ENCODE assay signal across 21 cellular contexts in the genomic region with DNA sequence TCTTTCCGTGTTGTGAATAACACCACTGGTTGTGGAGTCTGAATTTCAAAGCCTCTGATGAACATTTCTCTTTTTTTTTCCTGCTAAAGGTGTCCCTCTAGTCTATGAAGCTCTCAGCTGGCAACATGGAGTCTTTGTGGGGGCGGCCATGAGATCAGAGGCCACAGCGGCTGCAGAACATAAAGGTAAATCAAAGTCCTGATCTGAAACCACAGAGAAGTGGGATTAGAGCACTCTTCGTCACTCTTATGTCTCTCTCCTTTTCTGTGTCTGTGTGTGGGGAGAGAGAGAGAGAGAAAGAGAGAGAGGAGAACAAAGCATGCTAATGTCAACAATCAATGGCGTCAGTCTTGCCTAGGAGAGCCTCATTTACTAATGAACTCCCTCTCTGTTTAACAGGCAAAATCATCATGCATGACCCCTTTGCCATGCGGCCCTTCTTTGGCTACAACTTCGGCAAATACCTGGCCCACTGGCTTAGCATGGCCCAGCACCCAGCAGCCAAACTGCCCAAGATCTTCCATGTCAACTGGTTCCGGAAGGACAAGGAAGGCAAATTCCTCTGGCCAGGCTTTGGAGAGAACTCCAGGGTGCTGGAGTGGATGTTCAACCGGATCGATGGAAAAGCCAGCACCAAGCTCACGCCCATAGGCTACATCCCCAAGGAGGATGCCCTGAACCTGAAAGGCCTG. TPM values are rescaled to one million over a fixed set of nuclear protein-coding genes. Genes with fewer than 3 reads are reported as not detected.
A peak's percentile ranks its signal among the peaks of the same experiment; 100 is the strongest.
DNase-seq lines count a peak whose midpoint lies in the region; ATAC-seq, FAIRE-seq and TF ChIP-seq lines count a peak whose summit lies in the region.
"Had no signal": no experiment of that assay in that cellular context is flagged by ENCODE, and none has a peak within 500 bp of the region (broad histone marks: within the 10 kb centered on the region; RNA-seq: fewer than 3 reads in every experiment).

No MANE protein-coding gene starts in this region.

- 0 out of 2 replicates have a peak overlapping the region, but pooled peaks have one; percentile 3 for H2AFZ ChIP-seq in H1 (ENCODE audit: low read length)

- WGBS in H1 (ENCODE audit: extremely low coverage in 1 of 2, insufficient coverage in 1 of 2, insufficient read length in 1 of 2, insufficient replicate concordance in 2 of 2, low coverage in 1 of 2, low lambda C conversion rate in 2 of 2, missing lambda C conversion rate in 1 of 2), 2 experiments = 88% methylated on average over 11 of the region's 11 CpGs; no CpG with 5 or more reads in 1 of the 2 experiments
- 55% methylated on average over 8 of the region's 11 CpGs for WGBS in right lobe of liver (ENCODE audit: insufficient coverage, low coverage, low lambda C conversion rate, missing lambda C conversion rate)
- 80 to 92% (median 90%) methylated on average over 11 of the region's 11 CpGs for WGBS in spleen, 5 donors

- CTCF ChIA-PET in H1 (lab: Charles Lee; ENCODE audit: partially characterized antibody) = interaction anchor here (0.9 to 4.0 kb wide), 4 partner anchors 10 to 66 kb away, joined by 3 to 22 read pairs (median 6); no protein-coding TSS in a partner anchor

- H2AK5ac ChIP-seq in H1 (ENCODE audit: low read depth, low read length) = no peak overlapping the region

- H4K91ac ChIP-seq in H1 (replicated peaks; ENCODE audit: insufficient read length, low read length) = no peak overlapping the region

- H3K4me3 ChIP-seq in Jurkat, Clone E6-1 (ENCODE audit: low read length) = no peak overlapping the region
- H3K4me3 ChIP-seq in H1 (ENCODE audit: extremely low read depth in 1 of 4, insufficient read depth in 2 of 4, low read depth in 3 of 4, low read length in 4 of 4) (no peak overlapping the region), right lobe of liver (peak overlapping the region in 2 of 3 donors; percentile 62 to 66), spleen (no peak overlapping the region)
- H3K4me3 ChIP-seq: BLaER1 treated with 17β-estradiol and CSF1 and Interleukin-3, amounts not matched to agents 10 nM and 100 nM; HAP-1 had no signal

- H3K4ac ChIP-seq in H1 (replicated peaks; ENCODE audit: insufficient read length, low read depth, low read length) = no peak overlapping the region

- H3K27me3 ChIP-seq in H1 (replicated peaks in 1 of 4; ENCODE audit: control insufficient read depth in 3 of 4, extremely low read depth in 1 of 4, insufficient read depth in 3 of 4, low read length in 3 of 4) = no peaks in the 10 kb centered on the region
- no peaks in the 10 kb centered on the region for H3K27me3 ChIP-seq in right lobe of liver
- peaks cover 0 to 35% (median 0%) of the 10 kb centered on the region in 7 donors for H3K27me3 ChIP-seq in spleen (replicated peaks in 1 of 7)
- H3K27me3 ChIP-seq: BLaER1 treated with 17β-estradiol and CSF1 and Interleukin-3, amounts not matched to agents 10 nM and 100 nM had no signal

- no peak overlapping the region for H3K4me2 ChIP-seq in H1 (ENCODE audit: insufficient read depth in 1 of 2, low read depth in 2 of 2, low read length in 2 of 2)
- H3K4me2 ChIP-seq: BLaER1 treated with 17β-estradiol and CSF1 and Interleukin-3, amounts not matched to agents 10 nM and 100 nM had no signal

- ATAC-seq in right lobe of liver (peak in 2 of 4 donors; percentile 0), left ventricle myocardium superior (no peak), HG02885 (IDR thresholded peaks at IDR 0.05; ENCODE audit: poor library complexity, unreplicated experiment) (no peak)

- H3K18ac ChIP-seq in H1 (ENCODE audit: extremely low read depth, low read length) = no peak overlapping the region

- H4K5ac ChIP-seq in H1 (ENCODE audit: insufficient read length, low read depth, low read length) = no peak overlapping the region

- H3K79me2 ChIP-seq in H1 (ENCODE audit: control insufficient read depth in 1 of 2, insufficient read depth in 2 of 2, low read length in 2 of 2) = no peaks in the 10 kb centered on the region

- FAIRE-seq in H1 (lab: Jason Lieb, UNC) = no peak
- FAIRE-seq: G401.6, GM12892, GM19239 had no signal

- no peak overlapping the region for H4K8ac ChIP-seq in H1 (ENCODE audit: extremely low read depth, insufficient read depth, low read length)

- no peak for TF ChIP-seq RAD21 in H1 (IDR thresholded peaks at IDR 0.05 in 1 of 2, conservative IDR thresholded peaks at IDR 0.05 in 1 of 2; ENCODE audit: low read depth in 2 of 2, low read length in 2 of 2)

- H3K9me3 ChIP-seq in H1 (ENCODE audit: insufficient read depth in 2 of 2, low read depth in 1 of 2, low read length in 1 of 2) (no peaks in the 10 kb centered on the region), right lobe of liver (no peaks in the 10 kb centered on the region), spleen (no peaks in the 10 kb centered on the region)
- H3K9me3 ChIP-seq: HAP-1 had no signal

- H3K23ac ChIP-seq in H1 (ENCODE audit: insufficient read length) = no peak overlapping the region

- H2BK12ac ChIP-seq in H1 (ENCODE audit: low read depth, low read length) = no peak overlapping the region

- H2BK120ac ChIP-seq in H1 (replicated peaks; ENCODE audit: low read depth, low read length) = no peak overlapping the region

- TF ChIP-seq EP300 in H1 (IDR thresholded peaks at IDR 0.05; ENCODE audit: borderline replicate concordance in 1 of 2, low read depth in 2 of 2, low read length in 2 of 2) = no peak

- H3K14ac ChIP-seq in H1 (ENCODE audit: insufficient read length) = no peak overlapping the region

- no peaks in the 10 kb centered on the region for H3K79me1 ChIP-seq in H1 (ENCODE audit: low read depth, low read length)

- no peaks in the 10 kb centered on the region for H3K36me3 ChIP-seq in H1 (ENCODE audit: control insufficient read depth in 2 of 4, insufficient read depth in 4 of 4, low read length in 3 of 4)
- H3K36me3 ChIP-seq in right lobe of liver = peaks cover 0 to 49% (median 25%) of the 10 kb centered on the region in 4 donors
- H3K36me3 ChIP-seq in spleen = no peaks in the 10 kb centered on the region
- H3K36me3 ChIP-seq: BLaER1 treated with 17β-estradiol and CSF1 and Interleukin-3, amounts not matched to agents 10 nM and 100 nM; HAP-1 had no signal

- 0 out of 7 replicates have a peak overlapping the region, but pooled peaks of 1 of the 4 experiments have one; percentile 10 for H3K9ac ChIP-seq in H1 (replicated peaks in 1 of 4; ENCODE audit: extremely low read depth in 1 of 4, low read depth in 3 of 4, low read length in 3 of 4)
- H3K9ac ChIP-seq: BLaER1 treated with 17β-estradiol and CSF1 and Interleukin-3, amounts not matched to agents 10 nM and 100 nM had no signal

- no peak overlapping the region for H3K27ac ChIP-seq in H1 (ENCODE audit: low read depth, low read length)
- peak overlapping the region in 2 of 3 donors; percentile 96 to 98 for H3K27ac ChIP-seq in right lobe of liver
- H3K27ac ChIP-seq in spleen = no peak overlapping the region
- H3K27ac ChIP-seq: BLaER1 treated with 17β-estradiol and CSF1 and Interleukin-3, amounts not matched to agents 10 nM and 100 nM; HL-60 had no signal

- intact Hi-C loops in right lobe of liver (cut with DNase I) (no loop called here), spleen (cut with DNase I; ENCODE audit: low total_unique reads) (no loop called here), left ventricle myocardium superior (cut with micrococcal nuclease) (no loop called here)

- TF ChIP-seq POLR2A in H1 (IDR thresholded peaks at IDR 0.05; ENCODE audit: control extremely low read depth in 1 of 2, low read depth in 2 of 2, low read length in 2 of 2) (no peak), right lobe of liver (IDR thresholded peaks at IDR 0.05) (peak; percentile 36), spleen (IDR thresholded peaks at IDR 0.05) (no peak)

- no peak overlapping the region for H2BK5ac ChIP-seq in H1 (ENCODE audit: low read depth, low read length)

- POLR2A ChIA-PET in H1 (lab: Charles Lee; ENCODE audit: partially characterized antibody) = no interaction called here

- no peak overlapping the region for H2BK20ac ChIP-seq in H1 (ENCODE audit: low read length)

- DNase-seq in Jurkat, Clone E6-1 (ENCODE audit: low read depth, low spot score) = peak; percentile 32
- DNase-seq in H1 (ENCODE audit: low read depth in 1 of 2, low spot score in 2 of 2) (no peak), right lobe of liver (peak in 2 of 3 donors; percentile 55 to 58), spleen (peak; percentile 24), anterior cingulate cortex (lab: John Stamatoyannopoulos, UW) (no peak), left ventricle myocardium superior (no peak), NCI-H1930 (lab: John Stamatoyannopoulos, UW) (no peak)
- DNase-seq: ACHN; CD4-positive, alpha-beta T cell; DMS79; GOT3; HFFc6; IMR-90 had no signal

- TF ChIP-seq CTCF in H1 (IDR thresholded peaks at IDR 0.05; ENCODE audit: control extremely low read depth in 1 of 3, insufficient read depth in 1 of 3, low read depth in 1 of 3, low read length in 3 of 3) (no peak), right lobe of liver (IDR thresholded peaks at IDR 0.05) (no peak), spleen (IDR thresholded peaks at IDR 0.05 in 8 of 11, conservative IDR thresholded peaks at IDR 0.05 in 3 of 11) (no peak)

- H4K20me1 ChIP-seq in H1 (replicated peaks in 1 of 2; ENCODE audit: control insufficient read depth in 1 of 2, insufficient read depth in 2 of 2, low read length in 2 of 2) = no peaks in the 10 kb centered on the region
- H4K20me1 ChIP-seq: BLaER1 treated with 17β-estradiol and CSF1 and Interleukin-3, amounts not matched to agents 10 nM and 100 nM had no signal

- H3K4me1 ChIP-seq in H1 (replicated peaks in 1 of 4; ENCODE audit: control insufficient read depth in 3 of 4, insufficient read depth in 4 of 4, low read length in 3 of 4) (no peaks in the 10 kb centered on the region), right lobe of liver (peaks cover 0 to 36% (median 12%) of the 10 kb centered on the region in 4 donors), spleen (peaks cover 0 to 5% (median 0%) of the 10 kb centered on the region in 6 donors)
- H3K4me1 ChIP-seq: HAP-1 had no signal

- no peak overlapping the region for H2BK15ac ChIP-seq in H1 (ENCODE audit: low read length)

- H3K23me2 ChIP-seq in H1 (ENCODE audit: low read depth, low read length) = no peaks in the 10 kb centered on the region

- H3K56ac ChIP-seq in H1 (replicated peaks; ENCODE audit: insufficient read length, low read depth, low read length) = no peak overlapping the region

RNA-seq across cellular contexts. Expression of a gene that starts 4.2 kb away (rescaled TPM):
- not detected for polyA plus RNA-seq in Jurkat, Clone E6-1 (2012; ENCODE audit: insufficient read depth, insufficient read length)
- not detected in 2 replicates for total RNA-seq in H1 (2021; fragmentation: NEBNext Ultra II Directional; extraction: Animal tissue kit (Norgen Biotek cat#: 25700))
- polyA plus RNA-seq in H1 (2011; rRNA removed) (not detected in 2 replicates), spleen (under 1 TPM; 0.04 to 0.13 (median 0.05) TPM)
- polyA plus RNA-seq in H1 (2011; cell fraction: cytosol; rRNA removed) = 0.05 TPM
- 0.09 TPM for polyA plus RNA-seq in H1 (2011; cell fraction: nucleus; rRNA removed)
- polyA plus RNA-seq in H1 (2012, experiment 1 of 2) = not detected in 4 replicates
- not detected for polyA plus RNA-seq in H1 (2012, experiment 2 of 2)
- polyA plus RNA-seq in H1 (2013, experiment 1 of 2) = not detected
- polyA plus RNA-seq in H1 (2013, experiment 2 of 2) = not detected
- polyA minus RNA-seq in H1 (2011; rRNA and poly(A)+ RNA removed) = not detected in 2 replicates
- polyA minus RNA-seq in H1 (2011; cell fraction: cytosol; rRNA and poly(A)+ RNA removed) = not detected
- not detected for polyA minus RNA-seq in H1 (2011; cell fraction: nucleus; rRNA and poly(A)+ RNA removed)
- total RNA-seq in right lobe of liver (1,000 to 10,000 TPM in 2 of 6 experiments, 100 to 1,000 TPM in 4; 187 to 1,757 (median 778) TPM), spleen (under 1 TPM in 4 of 7 donors, not detected in 3; 0.17 to 0.67 (median 0.41) TPM), left ventricle myocardium superior (0.62 TPM)
- total RNA-seq: A172; CD4-positive, alpha-beta T cell; HFFc6; IMR-90 had no signal
- polyA plus RNA-seq: IMR-90 had no signal

RNA-seq across cellular contexts. Expression of a gene that starts 40.2 kb away (rescaled TPM):
- not detected for polyA plus RNA-seq in Jurkat, Clone E6-1 (2012; ENCODE audit: insufficient read depth, insufficient read length)
- total RNA-seq in H1 (2021; fragmentation: NEBNext Ultra II Directional; extraction: Animal tissue kit (Norgen Biotek cat#: 25700)) = 0.80 and 0.82 TPM in 2 replicates
- polyA plus RNA-seq in H1 (2011; rRNA removed) = 0.30 and 0.75 TPM in 2 replicates
- polyA plus RNA-seq in H1 (2011; cell fraction: cytosol; rRNA removed) = 1.0 TPM
- polyA plus RNA-seq in H1 (2011; cell fraction: nucleus; rRNA removed) = 1.0 TPM
- 0.13 to 0.45 TPM (median 0.32 TPM) in 4 replicates for polyA plus RNA-seq in H1 (2012, experiment 1 of 2)
- not detected for polyA plus RNA-seq in H1 (2012, experiment 2 of 2)
- 0.59 TPM for polyA plus RNA-seq in H1 (2013, experiment 1 of 2)
- polyA plus RNA-seq in H1 (2013, experiment 2 of 2) = 0.48 TPM
- polyA minus RNA-seq in H1 (2011; rRNA and poly(A)+ RNA removed) = 0.73 and 2.3 TPM in 2 replicates
- polyA minus RNA-seq in H1 (2011; cell fraction: cytosol; rRNA and poly(A)+ RNA removed) = 2.2 TPM
- polyA minus RNA-seq in H1 (2011; cell fraction: nucleus; rRNA and poly(A)+ RNA removed) = 1.3 TPM
- total RNA-seq in right lobe of liver = under 1 TPM in 4 of 6 experiments, not detected in 2; 0.09 to 0.50 (median 0.33) TPM
- under 1 TPM in 1 of 7 donors, not detected in 6; 0.26 TPM for total RNA-seq in spleen
- under 1 TPM in 2 of 3 donors, not detected in 1; 0.23 to 0.45 TPM for polyA plus RNA-seq in spleen
- not detected for total RNA-seq in left ventricle myocardium superior
- total RNA-seq: A172; CD4-positive, alpha-beta T cell; HFFc6; IMR-90 had no signal
- polyA plus RNA-seq: IMR-90 had no signal

RNA-seq across cellular contexts. Expression of a gene that starts 55.1 kb away (rescaled TPM):
- polyA plus RNA-seq in Jurkat, Clone E6-1 (2012; ENCODE audit: insufficient read depth, insufficient read length) = not detected
- not detected in 2 replicates for total RNA-seq in H1 (2021; fragmentation: NEBNext Ultra II Directional; extraction: Animal tissue kit (Norgen Biotek cat#: 25700))
- polyA plus RNA-seq in H1 (2011; rRNA removed) (not detected in 2 replicates), spleen (10 to 100 TPM in 1 of 3 donors, 1 to 10 TPM in 2; 8.6 to 11.2 (median 9.8) TPM)
- polyA plus RNA-seq in H1 (2011; cell fraction: cytosol; rRNA removed) = not detected
- not detected for polyA plus RNA-seq in H1 (2011; cell fraction: nucleus; rRNA removed)
- polyA plus RNA-seq in H1 (2012, experiment 1 of 2) = not detected in 4 replicates
- polyA plus RNA-seq in H1 (2012, experiment 2 of 2) = not detected
- not detected for polyA plus RNA-seq in H1 (2013, experiment 1 of 2)
- polyA plus RNA-seq in H1 (2013, experiment 2 of 2) = not detected
- polyA minus RNA-seq in H1 (2011; rRNA and poly(A)+ RNA removed) = not detected in 2 replicates
- not detected for polyA minus RNA-seq in H1 (2011; cell fraction: cytosol; rRNA and poly(A)+ RNA removed)
- polyA minus RNA-seq in H1 (2011; cell fraction: nucleus; rRNA and poly(A)+ RNA removed) = not detected
- total RNA-seq in right lobe of liver (under 1 TPM in 4 of 6 experiments, not detected in 2; 0.14 to 0.75 (median 0.36) TPM), spleen (10 to 100 TPM; 11.7 to 28.4 (median 20.9) TPM), left ventricle myocardium superior (0.15 TPM)
- total RNA-seq: A172, HFFc6, IMR-90 had no signal
- polyA plus RNA-seq: IMR-90 had no signal

Comparison
In these comparisons a context has a peak if more than half of its experiments do, and no peak if none do; other contexts are left out.
1. DNase-seq: peak in Jurkat, Clone E6-1 (single experiment), right lobe of liver (2 of 3) and spleen (single experiment); none in H1 (0 of 2), anterior cingulate cortex (0 of 58), left ventricle myocardium superior (single experiment) and NCI-H1930 (0 of 2).
2. H3K4me3 ChIP-seq: peak in right lobe of liver (2 of 3); none in Jurkat, Clone E6-1 (single experiment), H1 (0 of 4) and spleen (0 of 8).
3. H3K27ac ChIP-seq: peak in right lobe of liver (2 of 3); none in H1 (single experiment) and spleen (0 of 8).
4. RNA of a gene that starts 4.2 kb away (total RNA-seq): 187 to 1,757 TPM in right lobe of liver; 0.62 TPM in left ventricle myocardium superior (single experiment), 0.17 to 0.67 TPM in spleen and not detected in H1; every median in the first group is over 100 times any median in the second.
5. RNA of a gene that starts 55.1 kb away (total RNA-seq): 11.7 to 28.4 TPM in spleen; 0.14 to 0.75 TPM in right lobe of liver, 0.15 TPM in left ventricle myocardium superior (single experiment) and not detected in H1; every median in the first group is over 4 times any median in the second.